9 cellular contexts compared by ENCODE assay signal in genomic region chr18:53698907-53699306, GRCh38.
DNase-seq lines count a peak whose midpoint lies in the region; ATAC-seq and TF ChIP-seq lines count a peak whose summit lies in the region.
"Had no signal": no experiment of that assay in that cellular context is flagged by ENCODE, and none has a peak within 500 bp of the region (broad histone marks: within the 10 kb centered on the region; RNA-seq: fewer than 3 reads in every experiment).

No MANE protein-coding gene starts in this region.

- no peaks in the 10 kb centered on the region for H3K36me3 ChIP-seq in mammary epithelial cell (ENCODE audit: insufficient read depth, low read length)
- no peaks in the 10 kb centered on the region for H3K36me3 ChIP-seq in right lobe of liver

- CTCF ChIA-PET in mammary epithelial cell (lab: Charles Lee; ENCODE audit: low non-redundant PET), result interaction anchor here (0.6 to 1.0 kb wide), 4 partner anchors 418 to 680 kb away, joined by 3 to 7 read pairs (median 4); no protein-coding TSS in a partner anchor

- H3K9me3 Mint-ChIP-seq in effector memory CD8-positive, alpha-beta T cell, result peaks cover 1 to 8% of the 10 kb centered on the region in 2 donors

- peak; percentile 11 for DNase-seq in A172 (ENCODE audit: low spot score)
- DNase-seq in NCI-H1436 (lab: John Stamatoyannopoulos, UW), result peak; percentile 73
- peak; percentile 17 for DNase-seq in mammary epithelial cell
- DNase-seq in right lobe of liver, result no peak
- DNase-seq in effector memory CD8-positive, alpha-beta T cell, result no peak
- DNase-seq in stimulated activated naive CD4-positive, alpha-beta T cell (lab: John Stamatoyannopoulos, UW), result no peak

- H3K4me1 ChIP-seq in mammary epithelial cell (ENCODE audit: insufficient read depth, low read length) (no peaks in the 10 kb centered on the region), right lobe of liver (no peaks in the 10 kb centered on the region)

- H3K4me1 Mint-ChIP-seq in effector memory CD8-positive, alpha-beta T cell (ENCODE audit: low read depth in 2 of 2), result no peaks in the 10 kb centered on the region
- H3K4me1 Mint-ChIP-seq: activated naive CD4-positive, alpha-beta T cell treated with anti-CD3 and anti-CD28 coated beads, Interleukin-2, amount 50 U/mL, for 24 hours had no signal

- H3K9me3 ChIP-seq in mammary epithelial cell (replicated peaks; ENCODE audit: insufficient read depth, low read length) (no peaks in the 10 kb centered on the region), right lobe of liver (no peaks in the 10 kb centered on the region)

- no TSS peak for BruUV-seq in mammary epithelial cell (replicated peaks; lab: Mats Ljungman, UMichigan)

- no peak for TF ChIP-seq POLR2A in right lobe of liver (IDR thresholded peaks at IDR 0.05)

- no peaks in the 10 kb centered on the region for H3K36me3 Mint-ChIP-seq in effector memory CD8-positive, alpha-beta T cell (ENCODE audit: insufficient read depth)
- H3K36me3 Mint-ChIP-seq: activated naive CD4-positive, alpha-beta T cell treated with anti-CD3 and anti-CD28 coated beads, Interleukin-2, amount 50 U/mL, for 24 hours had no signal

- dilution Hi-C loops in mammary epithelial cell (cut with HindIII; ENCODE audit: low sequenced_read_pairs), result no loop called here

- no peak overlapping the region for H3K4me3 ChIP-seq in mammary epithelial cell (replicated peaks in 1 of 3; ENCODE audit: insufficient read depth in 1 of 3, low read depth in 2 of 3, low read length in 3 of 3)
- no peak overlapping the region for H3K4me3 ChIP-seq in right lobe of liver

- H3K27ac ChIP-seq in mammary epithelial cell (ENCODE audit: insufficient read depth, low read depth, low read length) (no peak overlapping the region), right lobe of liver (no peak overlapping the region)

- H3K79me2 ChIP-seq in mammary epithelial cell (ENCODE audit: insufficient read depth, low read length), result no peaks in the 10 kb centered on the region

- H3K27ac Mint-ChIP-seq in effector memory CD8-positive, alpha-beta T cell, result no peak overlapping the region
- H3K27ac Mint-ChIP-seq: activated naive CD4-positive, alpha-beta T cell treated with anti-CD3 and anti-CD28 coated beads, Interleukin-2, amount 50 U/mL, for 24 hours had no signal

- intact Hi-C loops in mammary epithelial cell (cut with micrococcal nuclease) (loop anchor here (1.0 kb wide), 3 partner anchors 165 to 420 kb away; no protein-coding TSS in a partner anchor), right lobe of liver (cut with DNase I) (no loop called here)

- 0% methylated on average over 2 of the region's 2 CpGs for WGBS in mammary epithelial cell (ENCODE audit: low coverage, missing lambda C conversion rate)
- WGBS in right lobe of liver (ENCODE audit: insufficient coverage, low coverage, low lambda C conversion rate, missing lambda C conversion rate), result 0% methylated on average over 2 of the region's 2 CpGs

- TF ChIP-seq CTCF in mammary epithelial cell (conservative IDR thresholded peaks at IDR 0.05 in 1 of 2, IDR thresholded peaks at IDR 0.05 in 1 of 2; ENCODE audit: extremely low read depth in 1 of 2, insufficient read depth in 1 of 2, low read depth in 1 of 2, low read length in 2 of 2) (peak; percentile 55 to 87), right lobe of liver (IDR thresholded peaks at IDR 0.05) (peak; percentile 31 to 49 (median 40))

- H3K27me3 ChIP-seq in mammary epithelial cell (ENCODE audit: insufficient read depth, low read length) (no peaks in the 10 kb centered on the region), right lobe of liver (no peaks in the 10 kb centered on the region)

- no peak overlapping the region for H2AFZ ChIP-seq in mammary epithelial cell (ENCODE audit: low read depth, low read length)

- no peak overlapping the region for H3K9ac ChIP-seq in mammary epithelial cell (ENCODE audit: insufficient read depth, low read length)

- no peaks in the 10 kb centered on the region for H4K20me1 ChIP-seq in mammary epithelial cell (ENCODE audit: insufficient read depth, low read length)

- ATAC-seq in GM18502 (IDR thresholded peaks at IDR 0.05; ENCODE audit: poor library complexity, unreplicated experiment) (peak; percentile 62), right lobe of liver (peak; percentile 28 to 48 (median 42)), GM18909 (IDR thresholded peaks at IDR 0.05; ENCODE audit: poor library complexity, unreplicated experiment) (no peak)
- no peak for ATAC-seq in effector memory CD8-positive, alpha-beta T cell (replicated peaks)

- no peak overlapping the region for H3K4me2 ChIP-seq in mammary epithelial cell (ENCODE audit: insufficient read depth, low read depth, low read length)

- no peaks in the 10 kb centered on the region for H3K27me3 Mint-ChIP-seq in effector memory CD8-positive, alpha-beta T cell
- H3K27me3 Mint-ChIP-seq: activated naive CD4-positive, alpha-beta T cell treated with anti-CD3 and anti-CD28 coated beads, Interleukin-2, amount 50 U/mL, for 24 hours had no signal

- in situ Hi-C loops in mammary epithelial cell (cut with MboI; ENCODE audit: low sequenced_read_pairs in 2 of 2), result loop anchor here (5.0 to 10.0 kb wide), 2 partner anchors 418 to 426 kb away; no protein-coding TSS in a partner anchor

- no peak overlapping the region for H3K4me3 Mint-ChIP-seq in effector memory CD8-positive, alpha-beta T cell
- H3K4me3 Mint-ChIP-seq: activated naive CD4-positive, alpha-beta T cell treated with anti-CD3 and anti-CD28 coated beads, Interleukin-2, amount 50 U/mL, for 24 hours had no signal

Comparison
In these comparisons a context has a peak if more than half of its experiments do, and no peak if none do; other contexts are left out.
1. DNase-seq: peak in A172 (single experiment), NCI-H1436 (single experiment) and mammary epithelial cell (single experiment); none in right lobe of liver (0 of 3), effector memory CD8-positive, alpha-beta T cell (0 of 3) and stimulated activated naive CD4-positive, alpha-beta T cell (0 of 6).
2. ATAC-seq: peak in GM18502 (single experiment) and right lobe of liver (4 of 4); none in effector memory CD8-positive, alpha-beta T cell (single experiment) and GM18909 (single experiment).